In genomic region chr12:91566328-91567099, GRCh38 we compare ENCODE assay signal across 25 cellular contexts.
"Had no signal": no experiment of that assay in that cellular context is flagged by ENCODE, and none has a peak within 500 bp of the region (broad histone marks: within the 10 kb centered on the region; RNA-seq: fewer than 3 reads in every experiment).

No MANE protein-coding gene starts in this region.

- H3K4me1 ChIP-seq: foreskin keratinocyte, gastroesophageal sphincter, prostate gland, right atrium auricular region, stomach, transverse colon, upper lobe of right lung had no signal

- ATAC-seq: esophagus mucosa; gastroesophageal sphincter; heart right ventricle; left lobe of liver; natural killer cell; sciatic nerve; stimulated activated effector memory CD8-positive, alpha-beta T cell treated with anti-CD3 and anti-CD28 coated beads, Interleukin-12 subunit alpha, Interleukin-12 subunit beta, amount 100 ng/mL, for 72 hours; upper lobe of right lung had no signal

- H3K27ac ChIP-seq: epithelial cell of prostate, foreskin keratinocyte, gastroesophageal sphincter, heart right ventricle, prostate gland, right atrium auricular region, stomach, transverse colon, upper lobe of right lung had no signal

- H3K4me3 ChIP-seq: gastroesophageal sphincter, heart right ventricle, lung, prostate gland, right atrium auricular region, stomach, transverse colon, upper lobe of right lung had no signal

- H3K9me3 ChIP-seq: gastroesophageal sphincter, heart right ventricle, prostate gland, right atrium auricular region, stomach, transverse colon, upper lobe of right lung had no signal

- H3K4me1 Mint-ChIP-seq: endodermal cell had no signal

- H3K36me3 Mint-ChIP-seq: immature natural killer cell; memory B cell; natural killer cell; stimulated activated effector memory CD8-positive, alpha-beta T cell treated with anti-CD3 and anti-CD28 coated beads, Interleukin-12 subunit alpha, Interleukin-12 subunit beta, amount 100 ng/mL, for 72 hours had no signal

- H3K27me3 Mint-ChIP-seq: memory B cell had no signal

- H3K27ac Mint-ChIP-seq: endodermal cell; immature natural killer cell; memory B cell; natural killer cell; stimulated activated effector memory CD8-positive, alpha-beta T cell treated with anti-CD3 and anti-CD28 coated beads, Interleukin-12 subunit alpha, Interleukin-12 subunit beta, amount 100 ng/mL, for 72 hours had no signal

- H3K27me3 ChIP-seq: foreskin keratinocyte, gastroesophageal sphincter, heart right ventricle, right atrium auricular region, stomach, transverse colon, upper lobe of right lung had no signal

- H3K4me3 Mint-ChIP-seq: endodermal cell; immature natural killer cell; memory B cell; natural killer cell; neural crest cell; stimulated activated effector memory CD8-positive, alpha-beta T cell treated with anti-CD3 and anti-CD28 coated beads, Interleukin-12 subunit alpha, Interleukin-12 subunit beta, amount 100 ng/mL, for 72 hours had no signal

- H3K9me3 Mint-ChIP-seq: endodermal cell; memory B cell; natural killer cell; stimulated activated effector memory CD8-positive, alpha-beta T cell treated with anti-CD3 and anti-CD28 coated beads, Interleukin-12 subunit alpha, Interleukin-12 subunit beta, amount 100 ng/mL, for 72 hours had no signal

- DNase-seq: effector CD8-positive, alpha-beta T cell; endodermal cell; glutamatergic neuron; heart right ventricle; hypothalamus; immature natural killer cell; natural killer cell; stimulated activated CD4-positive, alpha-beta T cell treated with anti-CD3 and anti-CD28 coated beads, Interleukin-2, amount 100 ng/mL, for 24 hours; stimulated activated CD4-positive, alpha-beta T cell treated with anti-CD3 and anti-CD28 coated beads, Interleukin-4, amount 100 ng/mL, for 24 hours; stimulated activated naive CD4-positive, alpha-beta T cell treated with Interleukin-2 at 50 U/mL for 16 hours; stomach; transverse colon; upper lobe of right lung had no signal

- H3K36me3 ChIP-seq: gastroesophageal sphincter, heart right ventricle, prostate gland, right atrium auricular region, stomach, transverse colon, upper lobe of right lung had no signal
